Comparison of ENCODE assay signal across 13 cellular contexts in the genomic region with DNA sequence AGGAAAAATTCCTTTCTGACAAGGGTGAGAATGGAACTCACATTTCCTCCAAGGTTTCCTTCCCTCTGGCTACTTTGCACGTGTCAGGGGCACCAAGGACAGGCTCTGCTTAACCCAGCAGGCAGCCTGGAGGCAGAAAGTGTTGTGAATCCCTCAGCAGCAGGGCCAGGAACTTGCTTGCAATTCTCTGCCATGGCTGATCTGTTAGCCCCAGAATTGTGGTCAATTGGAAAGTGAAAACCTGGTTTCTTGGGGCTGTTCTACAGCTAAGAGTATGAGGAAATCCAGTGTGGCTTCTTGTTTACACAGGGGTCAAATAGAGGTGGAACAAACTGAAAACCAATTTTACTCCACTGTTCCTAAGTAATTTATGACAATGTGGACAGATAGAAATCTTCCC. TPM values are rescaled to one million over a fixed set of nuclear protein-coding genes. Genes with fewer than 3 reads are reported as not detected.
A peak's percentile ranks its signal among the peaks of the same experiment; 100 is the strongest.
DNase-seq lines count a peak whose midpoint lies in the region; ATAC-seq and TF ChIP-seq lines count a peak whose summit lies in the region.
"Had no signal": no experiment of that assay in that cellular context is flagged by ENCODE, and none has a peak within 500 bp of the region (broad histone marks: within the 10 kb centered on the region; RNA-seq: fewer than 3 reads in every experiment).

No MANE protein-coding gene starts in this region.

- H3K27me3 Mint-ChIP-seq in WTC11 (ENCODE audit: low read depth), result peaks cover 3% of the 10 kb centered on the region; the same call in 1 of the 2 replicates

- POLR2A ChIA-PET in WTC11 (lab: Charles Lee), result no interaction called here

- H3K9me3 Mint-ChIP-seq in WTC11, result peaks cover 3% of the 10 kb centered on the region; the same call in 1 of the 2 replicates
- H3K9me3 Mint-ChIP-seq: activated B cell treated with CpG ODN at 0.5 μM for 24 hours; IgD-negative memory B cell; neural crest cell; stimulated activated naive B cell treated with anti-CD40 and anti-IgM and Interleukin-4, amounts not matched to agents 10 μg/mL and 1 μg/mL and 100 μg/mL, for 72 hours had no signal

- DNase-seq in AML-193 (lab: John Stamatoyannopoulos, UW) (peak; percentile 51 to 60), WTC11 (ENCODE audit: low spot score) (peak; percentile 57), D341Med (ENCODE audit: low spot score) (no peak), H7 (no peak), HPDE6-E6E7 (ENCODE audit: extremely low spot score) (no peak)
- no peak for DNase-seq in activated T-cell treated with anti-CD3 and anti-CD28 coated beads, Interleukin-2, amount 50 U/mL, for 1 hour
- DNase-seq: activated B cell treated with CpG ODN at 0.5 μM for 24 hours; stimulated activated naive B cell treated with anti-CD40 and anti-IgM and Interleukin-4, amounts not matched to agents 10 μg/mL and 1 μg/mL and 100 μg/mL, for 72 hours had no signal

- CTCF ChIA-PET in WTC11 (lab: Charles Lee), result interaction anchor here (1.4 to 1.5 kb wide), 2 partner anchors 374 to 389 kb away, joined by 3 to 4 read pairs; no protein-coding TSS in a partner anchor

- no peaks in the 10 kb centered on the region for H3K27me3 ChIP-seq in H7 (ENCODE audit: control insufficient read depth, insufficient read depth, low read length)

- TF ChIP-seq CTCF in WTC11 (IDR thresholded peaks at IDR 0.05), result no peak

- peaks cover 41% of the 10 kb centered on the region for H3K4me1 Mint-ChIP-seq in WTC11
- H3K4me1 Mint-ChIP-seq: activated B cell treated with CpG ODN at 0.5 μM for 24 hours; B cell; IgD-negative memory B cell; stimulated activated naive B cell treated with anti-CD40 and anti-IgM and Interleukin-4, amounts not matched to agents 10 μg/mL and 1 μg/mL and 100 μg/mL, for 72 hours had no signal

- H3K36me3 ChIP-seq in H7 (replicated peaks; ENCODE audit: control insufficient read depth, insufficient read depth, low read length), result no peaks in the 10 kb centered on the region

- ATAC-seq in GM19438 (IDR thresholded peaks at IDR 0.05; ENCODE audit: low read depth, unreplicated experiment) (peak; percentile 93), HG03103 (IDR thresholded peaks at IDR 0.05; ENCODE audit: low read depth, unreplicated experiment) (peak; percentile 90), WTC11 (peak; percentile 89)
- ATAC-seq: stimulated activated naive B cell treated with anti-CD40 and anti-IgM and Interleukin-4, amounts not matched to agents 10 μg/mL and 1 μg/mL and 100 μg/mL, for 72 hours had no signal

- H3K4me3 ChIP-seq in H7 (ENCODE audit: insufficient read depth, low read depth, low read length), result no peak overlapping the region

- no peak overlapping the region for H3K27ac Mint-ChIP-seq in WTC11
- H3K27ac Mint-ChIP-seq: activated B cell treated with CpG ODN at 0.5 μM for 24 hours; B cell; stimulated activated naive B cell treated with anti-CD40 and anti-IgM and Interleukin-4, amounts not matched to agents 10 μg/mL and 1 μg/mL and 100 μg/mL, for 72 hours had no signal

- no peaks in the 10 kb centered on the region for H3K36me3 Mint-ChIP-seq in WTC11
- H3K36me3 Mint-ChIP-seq: IgD-negative memory B cell; stimulated activated naive B cell treated with anti-CD40 and anti-IgM and Interleukin-4, amounts not matched to agents 10 μg/mL and 1 μg/mL and 100 μg/mL, for 72 hours had no signal

- H3K4me3 Mint-ChIP-seq in WTC11, result no peak overlapping the region
- H3K4me3 Mint-ChIP-seq: activated B cell treated with CpG ODN at 0.5 μM for 24 hours; B cell; IgD-negative memory B cell; neural crest cell; stimulated activated naive B cell treated with anti-CD40 and anti-IgM and Interleukin-4, amounts not matched to agents 10 μg/mL and 1 μg/mL and 100 μg/mL, for 72 hours had no signal

TF ChIP-seq in WTC11, 78 proteins besides CTCF, POLR2A, EP300 and RAD21:
- 0 out of 2 replicates have a peak, but pooled peaks have one; percentile 29 for TF ChIP-seq USF2 (CRISPR knock-in tag; IDR thresholded peaks at IDR 0.05)
- 0 out of 2 replicates have a peak, but pooled peaks have one; percentile 28 for TF ChIP-seq SMAD3 (CRISPR knock-in tag; IDR thresholded peaks at IDR 0.05; ENCODE audit: borderline replicate concordance)
- TF ChIP-seq, protein P1, sequence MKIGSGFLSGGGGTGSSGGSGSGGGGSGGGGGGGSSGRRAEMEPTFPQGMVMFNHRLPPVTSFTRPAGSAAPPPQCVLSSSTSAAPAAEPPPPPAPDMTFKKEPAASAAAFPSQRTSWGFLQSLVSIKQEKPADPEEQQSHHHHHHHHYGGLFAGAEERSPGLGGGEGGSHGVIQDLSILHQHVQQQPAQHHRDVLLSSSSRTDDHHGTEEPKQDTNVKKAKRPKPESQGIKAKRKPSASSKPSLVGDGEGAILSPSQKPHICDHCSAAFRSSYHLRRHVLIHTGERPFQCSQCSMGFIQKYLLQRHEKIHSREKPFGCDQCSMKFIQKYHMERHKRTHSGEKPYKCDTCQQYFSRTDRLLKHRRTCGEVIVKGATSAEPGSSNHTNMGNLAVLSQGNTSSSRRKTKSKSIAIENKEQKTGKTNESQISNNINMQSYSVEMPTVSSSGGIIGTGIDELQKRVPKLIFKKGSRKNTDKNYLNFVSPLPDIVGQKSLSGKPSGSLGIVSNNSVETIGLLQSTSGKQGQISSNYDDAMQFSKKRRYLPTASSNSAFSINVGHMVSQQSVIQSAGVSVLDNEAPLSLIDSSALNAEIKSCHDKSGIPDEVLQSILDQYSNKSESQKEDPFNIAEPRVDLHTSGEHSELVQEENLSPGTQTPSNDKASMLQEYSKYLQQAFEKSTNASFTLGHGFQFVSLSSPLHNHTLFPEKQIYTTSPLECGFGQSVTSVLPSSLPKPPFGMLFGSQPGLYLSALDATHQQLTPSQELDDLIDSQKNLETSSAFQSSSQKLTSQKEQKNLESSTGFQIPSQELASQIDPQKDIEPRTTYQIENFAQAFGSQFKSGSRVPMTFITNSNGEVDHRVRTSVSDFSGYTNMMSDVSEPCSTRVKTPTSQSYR (CRISPR knock-in tag; IDR thresholded peaks at IDR 0.05), result no peak
- TF ChIP-seq MAX (CRISPR knock-in tag; IDR thresholded peaks at IDR 0.05), result peak; percentile 75; the same call in 1 of the 2 replicates
- TF ChIP-seq TP53 (CRISPR knock-in tag; IDR thresholded peaks at IDR 0.05), result 0 out of 2 replicates have a peak, but pooled peaks have one; percentile 59

RNA-seq across cellular contexts. Expression of gene CEP295, which starts 38.3 kb away (rescaled TPM):
- 14.7 to 15.9 TPM (median 14.8 TPM) in 3 replicates for total RNA-seq in WTC11 (2021)
- 15.3 and 15.9 TPM in 2 replicates for total RNA-seq in H7 (2014; rRNA removed; shearing (Covaris generic))

Comparison
In these comparisons a context has a peak if more than half of its experiments do, and no peak if none do; other contexts are left out.
1. DNase-seq: peak in AML-193 (2 of 2) and WTC11 (single experiment); none in D341Med (single experiment), H7 (single experiment), HPDE6-E6E7 (single experiment) and activated T-cell treated with anti-CD3 and anti-CD28 coated beads, Interleukin-2, amount 50 U/mL, for 1 hour (single experiment).
2. Peak in every context shown above with its lines, with median percentiles within 50 percentile points of each other: ATAC-seq.